Comparison of ENCODE assay signal across 9 cellular contexts in the genomic region with DNA sequence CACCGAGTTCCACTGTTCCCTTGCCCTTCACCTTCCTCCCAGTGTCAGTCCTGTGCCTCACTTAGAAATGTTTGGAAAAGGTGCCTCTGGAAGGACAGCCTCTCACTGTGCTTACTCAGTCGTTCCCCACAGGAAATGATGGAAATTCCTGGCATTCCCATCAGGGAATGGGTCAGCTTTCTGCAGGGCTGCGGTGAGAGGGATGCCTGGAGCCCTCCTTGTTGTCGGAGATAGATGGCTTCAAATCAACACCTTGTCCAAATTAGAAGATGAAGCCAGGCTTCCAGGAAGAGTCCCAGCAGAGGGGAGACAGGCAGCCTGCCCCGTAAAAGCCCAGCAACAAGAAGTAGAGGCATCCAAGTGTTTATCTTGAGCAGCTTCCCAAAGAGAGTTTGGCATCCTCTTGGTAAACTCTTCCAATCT. TPM values are rescaled to one million over a fixed set of nuclear protein-coding genes. Genes with fewer than 3 reads are reported as not detected.
DNase-seq lines count a peak whose midpoint lies in the region; ATAC-seq and TF ChIP-seq lines count a peak whose summit lies in the region.
"Had no signal": no experiment of that assay in that cellular context is flagged by ENCODE, and none has a peak within 500 bp of the region (broad histone marks: within the 10 kb centered on the region; RNA-seq: fewer than 3 reads in every experiment).

No MANE protein-coding gene starts in this region.

- no peak for TF ChIP-seq POLR2A in thyroid gland (IDR thresholded peaks at IDR 0.05)

- H3K4me1 ChIP-seq in iPS DF 6.9 (ENCODE audit: control insufficient read depth, insufficient read depth, low read length) (peaks cover 1% of the 10 kb centered on the region; the same call in 1 of the 2 replicates), thyroid gland (peaks cover 0 to 12% of the 10 kb centered on the region in 2 donors)

- H3K27ac Mint-ChIP-seq in stimulated activated memory B cell treated with anti-CD40 and anti-IgM and Interleukin-4, amounts not matched to agents 10 μg/mL and 1 μg/mL and 100 μg/mL, for 72 hours = no peak overlapping the region

- H3K9me3 ChIP-seq in iPS DF 6.9 (ENCODE audit: control insufficient read depth, insufficient read depth, low read length) (no peaks in the 10 kb centered on the region), thyroid gland (no peaks in the 10 kb centered on the region)

- H3K36me3 ChIP-seq in iPS DF 6.9 (ENCODE audit: control insufficient read depth, insufficient read depth, low read length) = no peaks in the 10 kb centered on the region
- no peaks in the 10 kb centered on the region for H3K36me3 ChIP-seq in thyroid gland

- H3K4me3 ChIP-seq in iPS DF 6.9 (ENCODE audit: low read length) (no peak overlapping the region), thyroid gland (replicated peaks in 1 of 3) (no peak overlapping the region)

- H3K4me1 Mint-ChIP-seq in stimulated activated memory B cell treated with anti-CD40 and anti-IgM and Interleukin-4, amounts not matched to agents 10 μg/mL and 1 μg/mL and 100 μg/mL, for 72 hours = no peaks in the 10 kb centered on the region

- intact Hi-C loops in thyroid gland (cut with DNase I) = no loop called here

- H3K27ac ChIP-seq in caudate nucleus (ENCODE audit: low read depth, low read length) (peak overlapping the region; percentile 54), iPS DF 6.9 (ENCODE audit: low read length) (no peak overlapping the region), thyroid gland (peak overlapping the region in 2 of 3 donors; percentile 33)
- H3K27ac ChIP-seq: HL-60 had no signal

- no peak overlapping the region for H3K4me3 Mint-ChIP-seq in stimulated activated memory B cell treated with anti-CD40 and anti-IgM and Interleukin-4, amounts not matched to agents 10 μg/mL and 1 μg/mL and 100 μg/mL, for 72 hours

- ATAC-seq in stimulated activated memory B cell treated with anti-CD40 and anti-IgM and Interleukin-4, amounts not matched to agents 10 μg/mL and 1 μg/mL and 100 μg/mL, for 72 hours = no peak
- ATAC-seq in GM21825 (IDR thresholded peaks at IDR 0.05; ENCODE audit: unreplicated experiment) = no peak

- H3K36me3 Mint-ChIP-seq in stimulated activated memory B cell treated with anti-CD40 and anti-IgM and Interleukin-4, amounts not matched to agents 10 μg/mL and 1 μg/mL and 100 μg/mL, for 72 hours = no peaks in the 10 kb centered on the region

- H3K27me3 ChIP-seq in iPS DF 6.9 (ENCODE audit: control insufficient read depth, insufficient read depth, low read length) (no peaks in the 10 kb centered on the region), thyroid gland (no peaks in the 10 kb centered on the region)

- DNase-seq in HS-27A (ENCODE audit: low read depth) = peak; percentile 71
- no peak for DNase-seq in caudate nucleus (lab: John Stamatoyannopoulos, UW)
- DNase-seq in iPS DF 6.9 (ENCODE audit: low read depth, low spot score) = peak; percentile 54
- DNase-seq in thyroid gland = no peak
- no peak for DNase-seq in OCI-M1 (lab: John Stamatoyannopoulos, UW)
- DNase-seq in DMS53 treated with DMSO at 0.1 percent for 48 hours (lab: John Stamatoyannopoulos, UW; ENCODE audit: unreplicated experiment) = no peak

- no CpG with 5 or more reads among the region's 5 CpGs for WGBS in iPS DF 6.9 (ENCODE audit: insufficient coverage, insufficient read length)
- WGBS in thyroid gland, 2 donors = 22 to 25% methylated on average over 5 of the region's 5 CpGs

- peaks cover 21% of the 10 kb centered on the region for H3K27me3 Mint-ChIP-seq in stimulated activated memory B cell treated with anti-CD40 and anti-IgM and Interleukin-4, amounts not matched to agents 10 μg/mL and 1 μg/mL and 100 μg/mL, for 72 hours

- no peaks in the 10 kb centered on the region for H3K9me3 Mint-ChIP-seq in stimulated activated memory B cell treated with anti-CD40 and anti-IgM and Interleukin-4, amounts not matched to agents 10 μg/mL and 1 μg/mL and 100 μg/mL, for 72 hours

- no peak for TF ChIP-seq CTCF in thyroid gland (IDR thresholded peaks at IDR 0.05)

RNA-seq across cellular contexts. Expression of gene COLEC12, which starts 25.3 kb away (rescaled TPM):
- 10 to 100 TPM in 3 of 4 donors, 1 to 10 TPM in 1; 6.3 to 34.7 (median 19.8) TPM for total RNA-seq in thyroid gland

Comparison
In these comparisons a context has a peak if more than half of its experiments do, and no peak if none do; other contexts are left out.
1. DNase-seq: peak in HS-27A (single experiment) and iPS DF 6.9 (single experiment); none in caudate nucleus (0 of 61), thyroid gland (0 of 2), OCI-M1 (single experiment) and DMS53 treated with DMSO at 0.1 percent for 48 hours (single experiment).